Comparison of ENCODE assay signal across 9 cellular contexts in the genomic region with DNA sequence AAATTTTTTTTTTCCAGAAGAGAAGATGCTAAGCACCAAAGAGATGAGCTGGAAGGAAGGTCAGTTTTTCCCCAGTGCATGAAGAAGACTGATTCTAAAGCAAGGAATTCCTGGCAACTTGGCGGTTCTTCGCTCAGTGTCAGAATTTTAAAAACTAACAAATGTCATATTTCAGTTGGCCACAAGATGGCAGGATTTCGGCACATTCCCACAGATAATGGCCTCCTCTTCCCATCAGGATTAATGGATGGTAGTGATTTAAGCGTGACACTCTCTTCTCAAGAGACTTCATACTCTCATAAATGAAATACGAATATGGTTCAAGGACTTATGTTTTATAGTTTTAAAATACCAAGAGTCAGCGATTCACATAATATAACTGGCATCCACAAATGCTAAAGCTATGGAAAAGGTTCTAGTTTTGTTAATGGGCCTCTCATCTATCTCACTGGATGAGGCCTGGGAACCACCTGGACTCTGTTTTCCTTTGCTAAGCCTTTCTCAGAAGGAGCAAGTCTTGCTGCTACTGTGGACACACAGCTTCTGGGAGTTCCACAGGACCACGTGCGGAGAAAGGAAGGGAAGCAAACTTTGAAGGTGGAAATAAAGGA. TPM values are rescaled to one million over a fixed set of nuclear protein-coding genes. Genes with fewer than 3 reads are reported as not detected.
DNase-seq lines count a peak whose midpoint lies in the region; ATAC-seq, FAIRE-seq and TF ChIP-seq lines count a peak whose summit lies in the region.
"Had no signal": no experiment of that assay in that cellular context is flagged by ENCODE, and none has a peak within 500 bp of the region (broad histone marks: within the 10 kb centered on the region; RNA-seq: fewer than 3 reads in every experiment).

No MANE protein-coding gene starts in this region.

- no peak; the same call in 1 of the 2 replicates for TF ChIP-seq RAD21 in HepG2 (CRISPR knock-in tag; IDR thresholded peaks at IDR 0.05)

- no peak overlapping the region for H3K27ac ChIP-seq in HepG2 (ENCODE audit: extremely low read length, insufficient read depth, low read length)

- no peak for TF ChIP-seq POLR2A in HepG2 (IDR thresholded peaks at IDR 0.05; ENCODE audit: insufficient read depth in 1 of 2, low read depth in 2 of 2, low read length in 2 of 2)

- no peaks in the 10 kb centered on the region for H4K20me1 ChIP-seq in HepG2 (ENCODE audit: insufficient read depth, low read length)

- TF ChIP-seq EP300 in HepG2 (IDR thresholded peaks at IDR 0.05; ENCODE audit: low read depth in 2 of 2, low read length in 2 of 2) = no peak
- no peak for TF ChIP-seq EP300 in HepG2 (CRISPR knock-in tag; IDR thresholded peaks at IDR 0.05; ENCODE audit: borderline replicate concordance)

- peak; percentile 79 for ATAC-seq in HepG2
- ATAC-seq in HG02981 (IDR thresholded peaks at IDR 0.05; ENCODE audit: unreplicated experiment) = no peak
- ATAC-seq in GM19351 (IDR thresholded peaks at IDR 0.05; ENCODE audit: unreplicated experiment) = no peak
- no peak for ATAC-seq in HG02763 (IDR thresholded peaks at IDR 0.05; ENCODE audit: unreplicated experiment)

- H3K27me3 ChIP-seq in bronchial epithelial cell (ENCODE audit: control insufficient read depth, insufficient read depth, low read length) (no peaks in the 10 kb centered on the region), HepG2 (ENCODE audit: control insufficient read depth in 1 of 2, insufficient read depth in 2 of 2, low read length in 2 of 2) (no peaks in the 10 kb centered on the region; a peak in 1 of 5 replicates)

- no peak overlapping the region for H3K4me3 ChIP-seq in bronchial epithelial cell (ENCODE audit: low read depth, low read length)
- no peak overlapping the region for H3K4me3 ChIP-seq in HepG2 (replicated peaks in 1 of 3; ENCODE audit: insufficient read depth in 1 of 3, low read depth in 2 of 3, low read length in 3 of 3)

- WGBS in HepG2 (ENCODE audit: low lambda C conversion rate) = 23% methylated on average over 8 of the region's 8 CpGs

- no peak overlapping the region for H3K9ac ChIP-seq in HepG2 (ENCODE audit: insufficient read depth, low read depth, low read length)

- H3K36me3 ChIP-seq in bronchial epithelial cell (ENCODE audit: control insufficient read depth, insufficient read depth, low read length) = no peaks in the 10 kb centered on the region
- no peaks in the 10 kb centered on the region for H3K36me3 ChIP-seq in HepG2 (replicated peaks in 1 of 2; ENCODE audit: control insufficient read depth in 1 of 2, insufficient read depth in 2 of 2, low read length in 2 of 2)

- POLR2A ChIA-PET in HepG2 (lab: Yijun Ruan, JAX) = no interaction called here

- FAIRE-seq in bronchial epithelial cell (lab: Jason Lieb, UNC) = no peak
- peak; percentile 70 for FAIRE-seq in HepG2 (lab: Jason Lieb, UNC)

- H3K4me1 ChIP-seq in HepG2 (ENCODE audit: insufficient read depth, low read length) = no peaks in the 10 kb centered on the region

- no peaks in the 10 kb centered on the region for H3K79me2 ChIP-seq in HepG2 (ENCODE audit: insufficient read depth, low read length)

- DNase-seq in A172 (ENCODE audit: low spot score) = peak; percentile 14
- DNase-seq in GM03348 (ENCODE audit: low spot score) = peak; percentile 61
- DNase-seq in NCI-H187 treated with DMSO at 0.1 percent for 48 hours (lab: John Stamatoyannopoulos, UW) = peak; percentile 26
- peak; percentile 50 for DNase-seq in bronchial epithelial cell (ENCODE audit: low read depth)
- peak; percentile 11 for DNase-seq in HepG2 (ENCODE audit: low spot score)

- CTCF ChIA-PET in HepG2 (lab: Yijun Ruan, JAX; ENCODE audit: low intra/inter-chr PET ratio, low total read pairs) = interaction anchor here (0.6 to 2.1 kb wide), 5 partner anchors 10 to 580 kb away, joined by 3 to 27 read pairs (median 4); no protein-coding TSS in a partner anchor

- no peak overlapping the region for H3K4me2 ChIP-seq in HepG2 (ENCODE audit: low read depth, low read length)

- no TSS peak for BruUV-seq in HepG2 (replicated peaks; lab: Mats Ljungman, UMichigan)

- H3K9me3 ChIP-seq in HepG2 (ENCODE audit: low read length) = no peaks in the 10 kb centered on the region

- in situ Hi-C loops in HepG2 (cut with HindIII; ENCODE audit: extremely low pct_ligation_motif_present, low pct_unique_long_range_greater_than_20kb) = loop anchor here (5.0 to 10.0 kb wide), 2 partner anchors 246 to 579 kb away; no protein-coding TSS in a partner anchor

- H2AFZ ChIP-seq in HepG2 (ENCODE audit: low read length) = no peak overlapping the region

- TF ChIP-seq CTCF in bronchial epithelial cell (IDR thresholded peaks at IDR 0.05; ENCODE audit: insufficient read depth, low read length, severe bottlenecking) (peak; percentile 43), HepG2 (CRISPR knock-in tag; IDR thresholded peaks at IDR 0.05) (peak; percentile 78)

- intact Hi-C loops in HepG2 (cut with micrococcal nuclease; ENCODE audit: unreplicated experiment) = loop anchor here (1.0 to 2.0 kb wide), 4 partner anchors 246 to 581 kb away; no protein-coding TSS in a partner anchor

TF ChIP-seq in HepG2, 621 proteins besides CTCF, POLR2A, EP300 and RAD21 (continues in another document):
- peak in 1 of 2 experiments; percentile 35; a peak in 1 of 4 replicates for TF ChIP-seq MAFK (conservative IDR thresholded peaks at IDR 0.05 in 1 of 2, IDR thresholded peaks at IDR 0.05 in 1 of 2; ENCODE audit: low read length in 2 of 2)
- no peak for TF ChIP-seq ZNF326 (CRISPR knock-in tag; IDR thresholded peaks at IDR 0.05; ENCODE audit: borderline replicate concordance)
- peak; percentile 56 for TF ChIP-seq STAG1 (CRISPR knock-in tag; IDR thresholded peaks at IDR 0.05)
- TF ChIP-seq, protein P1, sequence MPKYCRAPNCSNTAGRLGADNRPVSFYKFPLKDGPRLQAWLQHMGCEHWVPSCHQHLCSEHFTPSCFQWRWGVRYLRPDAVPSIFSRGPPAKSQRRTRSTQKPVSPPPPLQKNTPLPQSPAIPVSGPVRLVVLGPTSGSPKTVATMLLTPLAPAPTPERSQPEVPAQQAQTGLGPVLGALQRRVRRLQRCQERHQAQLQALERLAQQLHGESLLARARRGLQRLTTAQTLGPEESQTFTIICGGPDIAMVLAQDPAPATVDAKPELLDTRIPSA (CRISPR knock-in tag; IDR thresholded peaks at IDR 0.05; ENCODE audit: borderline replicate concordance) = no peak

RNA-seq across cellular contexts. Expression of gene PTPRO, which starts 46.1 kb away (rescaled TPM):
- not detected in 2 replicates for total RNA-seq in A172 (2014; rRNA removed; shearing (Covaris generic))
- total RNA-seq in bronchial epithelial cell (under 0.01 TPM in 1 of 2 replicates, not detected in the other), HepG2 (2016; rRNA removed; fragmentation: Illumina TruSeq; extraction: Trizol) (not detected in 2 replicates)
- not detected in 2 replicates for total RNA-seq in HepG2 (2016; cell fraction: cytosol; rRNA removed; fragmentation: Illumina TruSeq; extraction: Trizol; ENCODE audit: low read depth)
- total RNA-seq in HepG2 (2016; cell fraction: insoluble cytoplasmic fraction; rRNA removed; fragmentation: Illumina TruSeq; extraction: Trizol) = 0.11 TPM in 1 of 2 replicates, not detected in the other
- not detected in 2 replicates for total RNA-seq in HepG2 (2016; cell fraction: membrane; rRNA removed; fragmentation: Illumina TruSeq; extraction: Trizol)
- not detected in 2 replicates for total RNA-seq in HepG2 (2016; cell fraction: nucleus; rRNA removed; fragmentation: Illumina TruSeq; extraction: Trizol)
- 0.04 TPM in 1 of 2 replicates, not detected in the other for polyA plus RNA-seq in HepG2 (2011; rRNA removed)
- 0.03 TPM in 1 of 2 replicates, not detected in the other for polyA plus RNA-seq in HepG2 (2011; cell fraction: cytosol; rRNA removed)
- 0.03 and 0.09 TPM in 2 replicates for polyA plus RNA-seq in HepG2 (2011; cell fraction: nucleus; rRNA removed)
- polyA plus RNA-seq in HepG2 (2012) = 0.03 and 0.08 TPM in 2 replicates
- not detected in 2 replicates for polyA plus RNA-seq in HepG2 (2016; cell fraction: cytosol; fragmentation: Illumina TruSeq; extraction: Trizol; ENCODE audit: low read depth)
- polyA plus RNA-seq in HepG2 (2016; cell fraction: insoluble cytoplasmic fraction; fragmentation: Illumina TruSeq; extraction: Trizol; ENCODE audit: low read depth) = not detected in 2 replicates
- not detected in 2 replicates for polyA plus RNA-seq in HepG2 (2016; cell fraction: membrane; fragmentation: Illumina TruSeq; extraction: Trizol; ENCODE audit: low read depth)
- polyA plus RNA-seq in HepG2 (2016; cell fraction: nucleus; fragmentation: Illumina TruSeq; extraction: Trizol; ENCODE audit: insufficient read depth, low read depth) = 0.39 TPM in 1 of 2 replicates, not detected in the other
- not detected in 2 replicates for polyA minus RNA-seq in HepG2 (2011; rRNA and poly(A)+ RNA removed; ENCODE audit: low replicate concordance)
- not detected in 2 replicates for polyA minus RNA-seq in HepG2 (2011; cell fraction: cytosol; rRNA and poly(A)+ RNA removed)
- polyA minus RNA-seq in HepG2 (2011; cell fraction: nucleus; rRNA and poly(A)+ RNA removed) = not detected in 2 replicates
- total RNA-seq: glomerular endothelial cell had no signal

RNA-seq across cellular contexts. Expression of gene RERG, which starts 55.0 kb away (rescaled TPM):
- not detected in 2 replicates for total RNA-seq in A172 (2014; rRNA removed; shearing (Covaris generic))
- total RNA-seq in bronchial epithelial cell (0.13 and 0.53 TPM in 2 replicates), HepG2 (2016; rRNA removed; fragmentation: Illumina TruSeq; extraction: Trizol) (not detected in 2 replicates)
- not detected in 2 replicates for total RNA-seq in HepG2 (2016; cell fraction: cytosol; rRNA removed; fragmentation: Illumina TruSeq; extraction: Trizol; ENCODE audit: low read depth)
- total RNA-seq in HepG2 (2016; cell fraction: insoluble cytoplasmic fraction; rRNA removed; fragmentation: Illumina TruSeq; extraction: Trizol) = not detected in 2 replicates
- not detected in 2 replicates for total RNA-seq in HepG2 (2016; cell fraction: membrane; rRNA removed; fragmentation: Illumina TruSeq; extraction: Trizol)
- not detected in 2 replicates for total RNA-seq in HepG2 (2016; cell fraction: nucleus; rRNA removed; fragmentation: Illumina TruSeq; extraction: Trizol)
- polyA plus RNA-seq in HepG2 (2011; rRNA removed) = not detected in 2 replicates
- not detected in 2 replicates for polyA plus RNA-seq in HepG2 (2011; cell fraction: cytosol; rRNA removed)
- polyA plus RNA-seq in HepG2 (2011; cell fraction: nucleus; rRNA removed) = not detected in 2 replicates
- polyA plus RNA-seq in HepG2 (2012) = not detected in 2 replicates
- polyA plus RNA-seq in HepG2 (2016; cell fraction: cytosol; fragmentation: Illumina TruSeq; extraction: Trizol; ENCODE audit: low read depth) = not detected in 2 replicates
- not detected in 2 replicates for polyA plus RNA-seq in HepG2 (2016; cell fraction: insoluble cytoplasmic fraction; fragmentation: Illumina TruSeq; extraction: Trizol; ENCODE audit: low read depth)
- not detected in 2 replicates for polyA plus RNA-seq in HepG2 (2016; cell fraction: membrane; fragmentation: Illumina TruSeq; extraction: Trizol; ENCODE audit: low read depth)
- polyA plus RNA-seq in HepG2 (2016; cell fraction: nucleus; fragmentation: Illumina TruSeq; extraction: Trizol; ENCODE audit: insufficient read depth, low read depth) = not detected in 2 replicates
- polyA minus RNA-seq in HepG2 (2011; rRNA and poly(A)+ RNA removed; ENCODE audit: low replicate concordance) = not detected in 2 replicates
- not detected in 2 replicates for polyA minus RNA-seq in HepG2 (2011; cell fraction: cytosol; rRNA and poly(A)+ RNA removed)
- polyA minus RNA-seq in HepG2 (2011; cell fraction: nucleus; rRNA and poly(A)+ RNA removed) = not detected in 2 replicates
- total RNA-seq: glomerular endothelial cell had no signal

Comparison
In these comparisons a context has a peak if more than half of its experiments do, and no peak if none do; other contexts are left out.
1. DNase-seq: peak in every context shown above with its lines; median percentile 61 in GM03348; 50 in bronchial epithelial cell; 26 in NCI-H187 treated with DMSO at 0.1 percent for 48 hours; 14 in A172; 11 in HepG2.